ENCODE assay signal across 24 cellular contexts in genomic region chr5:132766806-132767055, GRCh38. TPM values are rescaled to one million over a fixed set of nuclear protein-coding genes. Genes with fewer than 3 reads are reported as not detected.
DNase-seq lines count a peak whose midpoint lies in the region; ATAC-seq and TF ChIP-seq lines count a peak whose summit lies in the region.
"Had no signal": no experiment of that assay in that cellular context is flagged by ENCODE, and none has a peak within 500 bp of the region (broad histone marks: within the 10 kb centered on the region; RNA-seq: fewer than 3 reads in every experiment).

No MANE protein-coding gene starts in this region.

- no peak overlapping the region for H3K4me3 ChIP-seq in mesenchymal stem cell (ENCODE audit: insufficient read depth in 1 of 2, low read depth in 1 of 2, low read length in 2 of 2)

- H3K36me3 ChIP-seq in mesenchymal stem cell (ENCODE audit: control insufficient read depth in 1 of 2, insufficient read depth in 2 of 2, low read depth in 1 of 2, low read length in 2 of 2) = peaks cover 34 to 50% of the 10 kb centered on the region in 2 experiments

- peak; percentile 15 for DNase-seq in activated T-cell treated with anti-CD3 and anti-CD28 coated beads, Interleukin-2, amount 50 U/mL, for 24 hours
- DNase-seq in activated T-cell treated with anti-CD3 and anti-CD28 coated beads, Interleukin-2, amount 50 U/mL, for 1 hour = no peak
- DNase-seq in mesenchymal stem cell (no peak), NCI-H774 (lab: John Stamatoyannopoulos, UW) (no peak)
- DNase-seq: 8988T; CD4-positive, CD25-positive, alpha-beta regulatory T cell; COR-L47; DMS 273 treated with DMSO at 0.1 percent for 48 hours; GM23248; Kasumi-1; MM.1S; NCI-H1092 treated with DMSO at 0.1 percent for 48 hours; NCI-H2081 treated with DMSO at 0.1 percent for 48 hours; NCI-H510A; NCI-H748 treated with DMSO at 0.1 percent for 48 hours; SHP77 treated with DMSO at 0.1 percent for 48 hours had no signal

- no peak for ATAC-seq in GM21723 (IDR thresholded peaks at IDR 0.05; ENCODE audit: unreplicated experiment)
- ATAC-seq in GM18867 (IDR thresholded peaks at IDR 0.05; ENCODE audit: unreplicated experiment) = no peak
- ATAC-seq: HCT116 had no signal

- no peak overlapping the region for H3K4me2 ChIP-seq in mesenchymal stem cell (ENCODE audit: low read length, poor library complexity, severe bottlenecking)

- no peak overlapping the region for H3K4ac ChIP-seq in mesenchymal stem cell (ENCODE audit: low read depth in 1 of 2, low read length in 2 of 2)

- no peak overlapping the region for H2AK5ac ChIP-seq in mesenchymal stem cell (ENCODE audit: low read length, severe bottlenecking)

- H3K4me1 Mint-ChIP-seq in activated T-cell treated with anti-CD3 and anti-CD28 coated beads, Interleukin-2, amount 50 U/mL, for 24 hours (ENCODE audit: low read depth) = no peaks in the 10 kb centered on the region
- peaks cover 30% of the 10 kb centered on the region for H3K4me1 Mint-ChIP-seq in brain
- H3K4me1 Mint-ChIP-seq: CD4-positive, CD25-positive, alpha-beta regulatory T cell had no signal

- peaks cover 24% of the 10 kb centered on the region for H3K4me1 ChIP-seq in mesenchymal stem cell (ENCODE audit: control insufficient read depth, insufficient read depth, low read depth, low read length)

- H2BK5ac ChIP-seq in mesenchymal stem cell (ENCODE audit: low read depth, low read length, poor library complexity, severe bottlenecking) = no peak overlapping the region

- H3K36me3 Mint-ChIP-seq in activated T-cell treated with anti-CD3 and anti-CD28 coated beads, Interleukin-2, amount 50 U/mL, for 24 hours (ENCODE audit: low read depth) = peaks cover 7% of the 10 kb centered on the region
- H3K36me3 Mint-ChIP-seq in brain = peaks cover 24% of the 10 kb centered on the region
- H3K36me3 Mint-ChIP-seq: CD4-positive, CD25-positive, alpha-beta regulatory T cell had no signal

- H3K14ac ChIP-seq in mesenchymal stem cell (ENCODE audit: low read length in 2 of 2) = no peak overlapping the region

- H4K91ac ChIP-seq in mesenchymal stem cell (ENCODE audit: low read length) = peak overlapping the region; percentile 18

- no peak overlapping the region for H2BK12ac ChIP-seq in mesenchymal stem cell (ENCODE audit: low read length in 2 of 2)

- no peak overlapping the region for H2AFZ ChIP-seq in mesenchymal stem cell (ENCODE audit: low read depth, low read length)
- H2AFZ ChIP-seq: GM23248 had no signal

- H3K4me3 Mint-ChIP-seq in activated T-cell treated with anti-CD3 and anti-CD28 coated beads, Interleukin-2, amount 50 U/mL, for 24 hours = no peak overlapping the region
- no peak overlapping the region for H3K4me3 Mint-ChIP-seq in brain
- H3K4me3 Mint-ChIP-seq: CD4-positive, CD25-positive, alpha-beta regulatory T cell had no signal

- no peak overlapping the region for H2BK15ac ChIP-seq in mesenchymal stem cell (ENCODE audit: low read depth, poor library complexity, severe bottlenecking)

- no peak overlapping the region for H3K9ac ChIP-seq in mesenchymal stem cell (ENCODE audit: low read length)

- no peaks in the 10 kb centered on the region for H3K27me3 ChIP-seq in mesenchymal stem cell (ENCODE audit: control insufficient read depth in 1 of 2, insufficient read depth in 1 of 2, low read length in 2 of 2)

- no peaks in the 10 kb centered on the region for H3K9me3 Mint-ChIP-seq in activated T-cell treated with anti-CD3 and anti-CD28 coated beads, Interleukin-2, amount 50 U/mL, for 24 hours
- no peaks in the 10 kb centered on the region for H3K9me3 Mint-ChIP-seq in brain
- H3K9me3 Mint-ChIP-seq: CD4-positive, CD25-positive, alpha-beta regulatory T cell had no signal

- H3K27ac ChIP-seq in mesenchymal stem cell (ENCODE audit: low read length, poor library complexity, severe bottlenecking) (no peak overlapping the region), temporal lobe (ENCODE audit: low read depth, low read length) (peak overlapping the region; percentile 92)

- H3K79me1 ChIP-seq in mesenchymal stem cell (replicated peaks; ENCODE audit: low read length, poor library complexity, severe bottlenecking) = peaks cover 38% of the 10 kb centered on the region

- peak overlapping the region; percentile 13 for H4K8ac ChIP-seq in mesenchymal stem cell (ENCODE audit: low read length)

- H3K27me3 Mint-ChIP-seq in activated T-cell treated with anti-CD3 and anti-CD28 coated beads, Interleukin-2, amount 50 U/mL, for 24 hours = no peaks in the 10 kb centered on the region
- peaks cover 6% of the 10 kb centered on the region for H3K27me3 Mint-ChIP-seq in brain
- H3K27me3 Mint-ChIP-seq: CD4-positive, CD25-positive, alpha-beta regulatory T cell had no signal

- H3K23ac ChIP-seq in mesenchymal stem cell (ENCODE audit: low read length in 2 of 2) = no peak overlapping the region

- no peak overlapping the region for H3K18ac ChIP-seq in mesenchymal stem cell (ENCODE audit: low read depth in 1 of 2, low read length in 2 of 2)

- no peaks in the 10 kb centered on the region for H3K9me3 ChIP-seq in mesenchymal stem cell (ENCODE audit: control insufficient read depth, low read length)

- no peak overlapping the region for H2BK120ac ChIP-seq in mesenchymal stem cell (ENCODE audit: low read depth, low read length)

- TF ChIP-seq CTCF in brain (conservative IDR thresholded peaks at IDR 0.05) = no peak

- 100% methylated on average over 1 of the region's 1 CpG for WGBS in mesenchymal stem cell

- no peak overlapping the region for H3K27ac Mint-ChIP-seq in activated T-cell treated with anti-CD3 and anti-CD28 coated beads, Interleukin-2, amount 50 U/mL, for 24 hours
- peak overlapping the region in 3 of 5 experiments; percentile 59 to 66 (median 64) for H3K27ac Mint-ChIP-seq in brain
- H3K27ac Mint-ChIP-seq: CD4-positive, CD25-positive, alpha-beta regulatory T cell had no signal

RNA-seq across cellular contexts. Expression of gene SEPTIN8, which starts 10.3 kb away (rescaled TPM):
- polyA plus RNA-seq in brain (ENCODE audit: insufficient read depth, low read depth, low replicate concordance) = 168 TPM
- polyA plus RNA-seq in mesenchymal stem cell (2013, experiment 1 of 2) = 56.6 TPM
- polyA plus RNA-seq in mesenchymal stem cell (2013, experiment 2 of 2) = 56.6 TPM
- total RNA-seq in temporal lobe = 27.3 TPM

RNA-seq across cellular contexts. Expression of gene CCNI2, which starts 19.5 kb away (rescaled TPM):
- 0.22 TPM for polyA plus RNA-seq in brain (ENCODE audit: insufficient read depth, low read depth, low replicate concordance)
- polyA plus RNA-seq in mesenchymal stem cell (2013, experiment 1 of 2) = not detected
- not detected for polyA plus RNA-seq in mesenchymal stem cell (2013, experiment 2 of 2)
- under 0.01 TPM for total RNA-seq in temporal lobe
- total RNA-seq: GM23248, OCI-LY7, RPMI7951 had no signal
- polyA plus RNA-seq: AG04450 had no signal

RNA-seq across cellular contexts. Expression of gene KIF3A, which starts 29.4 kb away (rescaled TPM):
- polyA plus RNA-seq in brain (ENCODE audit: insufficient read depth, low read depth, low replicate concordance) = 10.8 TPM
- 8.1 TPM for polyA plus RNA-seq in mesenchymal stem cell (2013, experiment 1 of 2)
- polyA plus RNA-seq in mesenchymal stem cell (2013, experiment 2 of 2) = 8.2 TPM
- 75.0 TPM for total RNA-seq in temporal lobe

RNA-seq across cellular contexts. Expression of gene SOWAHA, which starts 46.4 kb away (rescaled TPM):
- polyA plus RNA-seq in brain (ENCODE audit: insufficient read depth, low read depth, low replicate concordance) = 9.5 TPM
- 0.01 TPM for polyA plus RNA-seq in mesenchymal stem cell (2013, experiment 1 of 2)
- polyA plus RNA-seq in mesenchymal stem cell (2013, experiment 2 of 2) = 0.04 TPM
- total RNA-seq in temporal lobe = 4.7 TPM
- total RNA-seq: CD4-positive, CD25-positive, alpha-beta regulatory T cell; GM23248; OCI-LY7; RPMI7951 had no signal
- polyA plus RNA-seq: AG04450; CD4-positive, CD25-positive, alpha-beta regulatory T cell; GM23248 had no signal
